26 cellular contexts compared by ENCODE assay signal in genomic region chr7:156082048-156082447, GRCh38.
"Had no signal": no experiment of that assay in that cellular context is flagged by ENCODE, and none has a peak within 500 bp of the region (broad histone marks: within the 10 kb centered on the region; RNA-seq: fewer than 3 reads in every experiment).

No MANE protein-coding gene starts in this region.

- H3K27ac ChIP-seq: body of pancreas, esophagus muscularis mucosa, foreskin keratinocyte, gastrocnemius medialis had no signal

- H3K4me3 Mint-ChIP-seq: activated CD4-positive, alpha-beta memory T cell treated with anti-CD3 and anti-CD28 coated beads for 36 hours; activated CD4-positive, alpha-beta T cell treated with anti-CD3 and anti-CD28 coated beads for 36 hours; activated CD4-positive, alpha-beta T cell treated with anti-CD3 and anti-CD28 coated beads, Interleukin-2, amount 10 ng/mL, durations not matched to agents 24 days and 14 days; activated CD8-positive, alpha-beta memory T cell treated with anti-CD3 and anti-CD28 coated beads, Interleukin-2, amount 10 ng/mL, durations not matched to agents 7 days and 5 days; activated CD8-positive, alpha-beta T cell treated with anti-CD3 and anti-CD28 coated beads, Interleukin-2, amount 10 ng/mL, durations not matched to agents 7 days and 5 days; activated naive CD8-positive, alpha-beta T cell; activated T-cell treated with anti-CD3 and anti-CD28 coated beads, Interleukin-2, amount 50 U/mL, for 24 hours; activated T-cell treated with anti-CD3 and anti-CD28 coated beads, Interleukin-2, amount 50 U/mL, for 72 hours; effector memory CD8-positive, alpha-beta T cell had no signal

- H3K4me1 Mint-ChIP-seq: activated CD4-positive, alpha-beta T cell treated with anti-CD3 and anti-CD28 coated beads for 36 hours; activated CD4-positive, alpha-beta T cell treated with anti-CD3 and anti-CD28 coated beads, Interleukin-2, amount 10 ng/mL, durations not matched to agents 24 days and 14 days; activated CD8-positive, alpha-beta memory T cell treated with anti-CD3 and anti-CD28 coated beads, Interleukin-2, amount 10 ng/mL, durations not matched to agents 7 days and 5 days had no signal

- H3K4me1 ChIP-seq: body of pancreas, foreskin keratinocyte, gastrocnemius medialis had no signal

- DNase-seq: activated CD4-positive, alpha-beta memory T cell treated with anti-CD3 and anti-CD28 coated beads for 36 hours; activated CD4-positive, alpha-beta T cell treated with anti-CD3 and anti-CD28 coated beads for 36 hours; activated CD4-positive, alpha-beta T cell treated with anti-CD3 and anti-CD28 coated beads, Interleukin-2, amount 10 ng/mL, durations not matched to agents 24 days and 14 days; activated CD4-positive, CD25-positive, alpha-beta regulatory T cell; activated CD4-positive, CD25-positive, alpha-beta regulatory T cell treated with anti-CD3 and anti-CD28 coated beads, Interleukin-2, amount 50 U/mL, for 72 hours; activated CD8-positive, alpha-beta memory T cell treated with anti-CD3 and anti-CD28 coated beads, Interleukin-2, amount 10 ng/mL, durations not matched to agents 7 days and 5 days; activated CD8-positive, alpha-beta memory T cell treated with anti-CD3 and anti-CD28 coated beads, Interleukin-2, amount 50 U/mL, for 4 hours; activated CD8-positive, alpha-beta T cell treated with anti-CD3 and anti-CD28 coated beads, Interleukin-2, amount 10 ng/mL, durations not matched to agents 7 days and 5 days; activated gamma-delta T cell treated with Interleukin-2 at 50 U/mL for 16 hours; activated naive CD4-positive, alpha-beta T cell treated with anti-CD3 and anti-CD28 coated beads, Interleukin-2, amount 50 U/mL, for 16 hours; activated naive CD4-positive, alpha-beta T cell treated with Interleukin-2 at 50 U/mL for 16 hours; activated T-cell treated with anti-CD3 and anti-CD28 coated beads, Interleukin-2, amount 50 U/mL, for 24 hours; activated T-cell treated with anti-CD3 and anti-CD28 coated beads, Interleukin-2, amount 50 U/mL, for 72 hours; amniotic stem cell; anterior cingulate cortex; body of pancreas; cortex of kidney; dermis blood vessel endothelial cell; effector CD4-positive, alpha-beta T cell; effector memory CD8-positive, alpha-beta T cell; erythroblast; foreskin keratinocyte; gastrocnemius medialis; T-helper 2 cell had no signal

- H3K4me3 ChIP-seq: body of pancreas, esophagus muscularis mucosa, gastrocnemius medialis had no signal

- H3K27ac Mint-ChIP-seq: activated CD4-positive, alpha-beta memory T cell treated with anti-CD3 and anti-CD28 coated beads for 36 hours; activated CD4-positive, alpha-beta T cell treated with anti-CD3 and anti-CD28 coated beads for 36 hours; activated CD4-positive, alpha-beta T cell treated with anti-CD3 and anti-CD28 coated beads, Interleukin-2, amount 10 ng/mL, durations not matched to agents 24 days and 14 days; activated CD8-positive, alpha-beta memory T cell treated with anti-CD3 and anti-CD28 coated beads, Interleukin-2, amount 10 ng/mL, durations not matched to agents 7 days and 5 days; activated CD8-positive, alpha-beta T cell treated with anti-CD3 and anti-CD28 coated beads, Interleukin-2, amount 10 ng/mL, durations not matched to agents 7 days and 5 days; activated naive CD8-positive, alpha-beta T cell; activated T-cell treated with anti-CD3 and anti-CD28 coated beads, Interleukin-2, amount 50 U/mL, for 24 hours; activated T-cell treated with anti-CD3 and anti-CD28 coated beads, Interleukin-2, amount 50 U/mL, for 72 hours; effector memory CD8-positive, alpha-beta T cell had no signal

- H3K36me3 ChIP-seq: esophagus muscularis mucosa, gastrocnemius medialis had no signal

- H3K27me3 Mint-ChIP-seq: activated CD4-positive, alpha-beta memory T cell treated with anti-CD3 and anti-CD28 coated beads for 36 hours; activated CD4-positive, alpha-beta T cell treated with anti-CD3 and anti-CD28 coated beads for 36 hours; activated CD4-positive, alpha-beta T cell treated with anti-CD3 and anti-CD28 coated beads, Interleukin-2, amount 10 ng/mL, durations not matched to agents 24 days and 14 days; activated CD8-positive, alpha-beta memory T cell treated with anti-CD3 and anti-CD28 coated beads, Interleukin-2, amount 10 ng/mL, durations not matched to agents 7 days and 5 days; activated naive CD8-positive, alpha-beta T cell had no signal

- H3K9me3 Mint-ChIP-seq: activated CD4-positive, alpha-beta memory T cell treated with anti-CD3 and anti-CD28 coated beads for 36 hours; activated CD4-positive, alpha-beta T cell treated with anti-CD3 and anti-CD28 coated beads, Interleukin-2, amount 10 ng/mL, durations not matched to agents 24 days and 14 days; activated T-cell treated with anti-CD3 and anti-CD28 coated beads, Interleukin-2, amount 50 U/mL, for 24 hours; activated T-cell treated with anti-CD3 and anti-CD28 coated beads, Interleukin-2, amount 50 U/mL, for 72 hours; effector memory CD8-positive, alpha-beta T cell had no signal

- H3K9me3 ChIP-seq: body of pancreas, esophagus muscularis mucosa, gastrocnemius medialis had no signal

- ATAC-seq: activated CD4-positive, alpha-beta T cell treated with anti-CD3 and anti-CD28 coated beads for 36 hours; activated CD8-positive, alpha-beta memory T cell treated with anti-CD3 and anti-CD28 coated beads, Interleukin-2, amount 10 ng/mL, durations not matched to agents 7 days and 5 days; activated CD8-positive, alpha-beta T cell treated with anti-CD3 and anti-CD28 coated beads, Interleukin-2, amount 10 ng/mL, durations not matched to agents 7 days and 5 days; activated T-cell treated with anti-CD3 and anti-CD28 coated beads, Interleukin-2, amount 50 U/mL, for 72 hours; body of pancreas; effector memory CD8-positive, alpha-beta T cell; foreskin keratinocyte; gastrocnemius medialis had no signal

- H3K27me3 ChIP-seq: body of pancreas, esophagus muscularis mucosa, foreskin keratinocyte, gastrocnemius medialis had no signal

- H3K36me3 Mint-ChIP-seq: activated CD4-positive, alpha-beta memory T cell treated with anti-CD3 and anti-CD28 coated beads for 36 hours; activated CD8-positive, alpha-beta memory T cell treated with anti-CD3 and anti-CD28 coated beads, Interleukin-2, amount 10 ng/mL, durations not matched to agents 7 days and 5 days; activated naive CD8-positive, alpha-beta T cell had no signal
